10 cellular contexts compared by ENCODE assay signal in the genomic region with DNA sequence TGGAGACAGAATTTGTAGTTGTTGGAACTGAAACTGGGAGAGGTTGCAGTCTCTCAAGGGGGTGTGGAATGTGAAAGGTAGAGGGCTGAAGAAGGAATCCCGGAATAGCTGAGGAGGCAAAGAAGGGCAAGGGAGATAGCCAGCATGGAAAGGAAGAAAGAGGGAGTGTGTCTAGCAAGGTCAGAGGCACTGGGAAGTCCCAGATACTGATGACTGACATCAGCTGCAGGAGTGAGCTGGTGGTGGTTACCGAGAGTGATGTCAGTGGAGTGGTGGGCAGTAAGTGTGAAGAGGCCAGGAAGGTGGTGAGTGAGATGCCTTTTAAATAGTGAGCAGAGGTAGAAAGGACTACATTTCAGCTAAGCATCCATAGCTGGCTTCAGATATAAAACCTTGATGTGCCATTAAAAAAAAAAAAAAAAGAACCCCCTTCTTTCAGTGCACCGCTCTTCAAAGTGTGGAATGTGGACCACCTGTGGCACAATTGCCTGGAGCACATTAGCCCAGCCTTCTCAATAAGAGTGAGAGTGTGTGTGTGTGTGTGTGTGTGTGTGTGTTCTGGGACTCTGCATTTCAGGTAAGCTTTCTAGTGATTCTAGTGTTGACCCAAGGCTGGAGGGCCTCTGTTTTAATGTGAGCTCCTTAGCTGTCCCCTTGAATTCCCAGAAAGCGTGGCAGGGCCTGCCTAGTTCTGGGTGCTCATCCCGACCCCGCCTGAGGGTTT. TPM values are rescaled to one million over a fixed set of nuclear protein-coding genes. Genes with fewer than 3 reads are reported as not detected.
DNase-seq lines count a peak whose midpoint lies in the region; ATAC-seq, FAIRE-seq and TF ChIP-seq lines count a peak whose summit lies in the region.
"Had no signal": no experiment of that assay in that cellular context is flagged by ENCODE, and none has a peak within 500 bp of the region (broad histone marks: within the 10 kb centered on the region; RNA-seq: fewer than 3 reads in every experiment).

No MANE protein-coding gene starts in this region.

- no peak overlapping the region for H3K9ac ChIP-seq in kidney (ENCODE audit: low read length in 2 of 2)

- WGBS in testis, 2 donors = 84 to 87% methylated on average over 6 of the region's 6 CpGs

- H3K27me3 ChIP-seq in testis = no peaks in the 10 kb centered on the region

- ATAC-seq in GM18520 (IDR thresholded peaks at IDR 0.05; ENCODE audit: unreplicated experiment) = peak; percentile 88
- peak; percentile 57 for ATAC-seq in HG02885 (IDR thresholded peaks at IDR 0.05; ENCODE audit: poor library complexity, unreplicated experiment)

- H3K4me3 ChIP-seq in kidney (ENCODE audit: low read length in 2 of 2) (no peak overlapping the region), testis (no peak overlapping the region)
- H3K4me3 ChIP-seq: SK-N-MC had no signal

- H3K36me3 ChIP-seq in kidney (ENCODE audit: control insufficient read depth in 1 of 2, insufficient read depth in 2 of 2, low read length in 2 of 2) = peaks cover 8 to 15% of the 10 kb centered on the region in 2 donors
- H3K36me3 ChIP-seq in testis (ENCODE audit: low read depth, missing control alignments) = no peaks in the 10 kb centered on the region

- H3K9me3 ChIP-seq in kidney (ENCODE audit: control insufficient read depth in 1 of 2, low read length in 2 of 2) (no peaks in the 10 kb centered on the region), testis (no peaks in the 10 kb centered on the region)

- DNase-seq in activated T-cell treated with anti-CD3 and anti-CD28 coated beads, Interleukin-2, amount 50 U/mL, for 48 hours = peak; percentile 59 to 72
- DNase-seq in stimulated activated CD4-positive, alpha-beta T cell treated with anti-CD3 and anti-CD28 coated beads, Interleukin-2, amount 100 ng/mL, for 24 hours = peak; percentile 42 to 54
- DNase-seq in kidney = no peak
- no peak for DNase-seq in pons (ENCODE audit: low spot score)
- DNase-seq in testis = no peak
- DNase-seq in NCI-H1105 treated with DMSO at 0.1 percent for 48 hours (lab: John Stamatoyannopoulos, UW) = no peak
- DNase-seq: DMS 273 treated with DMSO at 0.1 percent for 48 hours had no signal

- intact Hi-C loops in kidney (cut with DNase I) = loop anchor here (10.0 kb wide), 1 partner anchor 55 kb away; a partner anchor contains a TSS
- intact Hi-C loops in testis (cut with DNase I; ENCODE audit: low total_unique reads) = no loop called here

- no peak for TF ChIP-seq CTCF in kidney (IDR thresholded peaks at IDR 0.05; ENCODE audit: borderline replicate concordance, extremely low read depth, insufficient read depth)
- TF ChIP-seq CTCF in testis (IDR thresholded peaks at IDR 0.05) = no peak

- TF ChIP-seq POLR2A in testis (IDR thresholded peaks at IDR 0.05) = no peak

- H3K4me1 ChIP-seq in kidney (ENCODE audit: control insufficient read depth in 1 of 2, insufficient read depth in 1 of 2, low read depth in 1 of 2, low read length in 2 of 2) (no peaks in the 10 kb centered on the region), testis (no peaks in the 10 kb centered on the region)

- no peak for FAIRE-seq in kidney (lab: Jason Lieb, UNC)

- H3K27ac ChIP-seq in kidney (ENCODE audit: low read depth in 2 of 2, low read length in 2 of 2) = no peak overlapping the region
- H3K27ac ChIP-seq in testis = no peak overlapping the region
- H3K27ac ChIP-seq: SK-N-MC had no signal

RNA-seq across cellular contexts. Expression of a gene that starts 8.5 kb away (rescaled TPM):
- 33.7 TPM for total RNA-seq in kidney
- 20.4 TPM for polyA plus RNA-seq in kidney (ENCODE audit: insufficient read depth, low read depth, low replicate concordance)
- 100 to 1,000 TPM in 1 of 2 donors, 10 to 100 TPM in 1; 99.3 to 111 TPM for total RNA-seq in testis
- 47.9 TPM for polyA plus RNA-seq in testis (ENCODE audit: insufficient read depth, low read depth, low replicate concordance)

RNA-seq across cellular contexts. Expression of a gene that starts 8.6 kb away (rescaled TPM):
- total RNA-seq in kidney (20.3 TPM), testis (10 to 100 TPM; 24.3 to 25.8 TPM)
- polyA plus RNA-seq in kidney (ENCODE audit: insufficient read depth, low read depth, low replicate concordance) (9.2 TPM), testis (ENCODE audit: insufficient read depth, low read depth, low replicate concordance) (14.7 TPM)

RNA-seq across cellular contexts. Expression of a gene that starts 55.0 kb away (rescaled TPM):
- total RNA-seq in kidney (24.0 TPM), testis (10 to 100 TPM; 42.2 to 48.6 TPM)
- polyA plus RNA-seq in kidney (ENCODE audit: insufficient read depth, low read depth, low replicate concordance) (5.0 TPM), testis (ENCODE audit: insufficient read depth, low read depth, low replicate concordance) (28.6 TPM)

Comparison
In these comparisons a context has a peak if more than half of its experiments do, and no peak if none do; other contexts are left out.
1. DNase-seq: peak in activated T-cell treated with anti-CD3 and anti-CD28 coated beads, Interleukin-2, amount 50 U/mL, for 48 hours (2 of 2) and stimulated activated CD4-positive, alpha-beta T cell treated with anti-CD3 and anti-CD28 coated beads, Interleukin-2, amount 100 ng/mL, for 24 hours (2 of 2); none in kidney (single experiment), pons (single experiment), testis (single experiment) and NCI-H1105 treated with DMSO at 0.1 percent for 48 hours (single experiment).